In genomic region chr12:47403681-47404080, GRCh38 we compare ENCODE assay signal across 13 cellular contexts.
DNase-seq lines count a peak whose midpoint lies in the region; ATAC-seq lines count a peak whose summit lies in the region.
"Had no signal": no experiment of that assay in that cellular context is flagged by ENCODE, and none has a peak within 500 bp of the region (broad histone marks: within the 10 kb centered on the region; RNA-seq: fewer than 3 reads in every experiment).

No MANE protein-coding gene starts in this region.

- H3K4me3 Mint-ChIP-seq in activated CD4-positive, alpha-beta T cell treated with anti-CD3 and anti-CD28 coated beads for 36 hours: no peak overlapping the region
- no peak overlapping the region for H3K4me3 Mint-ChIP-seq in stimulated activated memory B cell treated with anti-CD40 and anti-IgM and Interleukin-4, amounts not matched to agents 10 μg/mL and 1 μg/mL and 100 μg/mL, for 72 hours
- H3K4me3 Mint-ChIP-seq: CD14-positive monocyte; CD4-positive, alpha-beta memory T cell had no signal

- intact Hi-C loops in activated CD4-positive, alpha-beta T cell treated with anti-CD3 and anti-CD28 coated beads for 36 hours (cut with DNase I, micrococcal nuclease): no loop called here

- CTCF ChIA-PET in activated CD4-positive, alpha-beta T cell treated with anti-CD3 and anti-CD28 coated beads for 36 hours (lab: Charles Lee): interaction anchor here (0.6 to 2.9 kb wide), 10 partner anchors 9 to 1331 kb away, joined by 3 to 10 read pairs (median 4); no protein-coding TSS in a partner anchor

- no peaks in the 10 kb centered on the region for H3K27me3 Mint-ChIP-seq in activated CD4-positive, alpha-beta T cell treated with anti-CD3 and anti-CD28 coated beads for 36 hours
- no peaks in the 10 kb centered on the region for H3K27me3 Mint-ChIP-seq in stimulated activated memory B cell treated with anti-CD40 and anti-IgM and Interleukin-4, amounts not matched to agents 10 μg/mL and 1 μg/mL and 100 μg/mL, for 72 hours
- H3K27me3 Mint-ChIP-seq: CD4-positive, alpha-beta memory T cell had no signal

- H3K4me1 Mint-ChIP-seq in activated CD4-positive, alpha-beta T cell treated with anti-CD3 and anti-CD28 coated beads for 36 hours: peaks cover 74% of the 10 kb centered on the region
- H3K4me1 Mint-ChIP-seq in stimulated activated memory B cell treated with anti-CD40 and anti-IgM and Interleukin-4, amounts not matched to agents 10 μg/mL and 1 μg/mL and 100 μg/mL, for 72 hours: peaks cover 67% of the 10 kb centered on the region

- H3K9me3 Mint-ChIP-seq in activated CD4-positive, alpha-beta T cell treated with anti-CD3 and anti-CD28 coated beads for 36 hours (ENCODE audit: low read depth): peaks cover 34% of the 10 kb centered on the region
- H3K9me3 Mint-ChIP-seq in activated naive CD4-positive, alpha-beta T cell treated with anti-CD3 and anti-CD28 coated beads, Interleukin-2, amount 50 U/mL, for 72 hours: peaks cover 34 to 40% of the 10 kb centered on the region in 2 donors
- peaks cover 16% of the 10 kb centered on the region for H3K9me3 Mint-ChIP-seq in stimulated activated memory B cell treated with anti-CD40 and anti-IgM and Interleukin-4, amounts not matched to agents 10 μg/mL and 1 μg/mL and 100 μg/mL, for 72 hours

- POLR2A ChIA-PET in activated CD4-positive, alpha-beta T cell treated with anti-CD3 and anti-CD28 coated beads for 36 hours (lab: Charles Lee): no interaction called here

- H3K36me3 Mint-ChIP-seq in activated CD4-positive, alpha-beta T cell treated with anti-CD3 and anti-CD28 coated beads for 36 hours (ENCODE audit: low read depth): peaks cover 43% of the 10 kb centered on the region
- H3K36me3 Mint-ChIP-seq in activated naive CD4-positive, alpha-beta T cell treated with anti-CD3 and anti-CD28 coated beads, Interleukin-2, amount 50 U/mL, for 72 hours: peaks cover 52 to 57% of the 10 kb centered on the region in 2 donors
- H3K36me3 Mint-ChIP-seq in stimulated activated memory B cell treated with anti-CD40 and anti-IgM and Interleukin-4, amounts not matched to agents 10 μg/mL and 1 μg/mL and 100 μg/mL, for 72 hours: peaks cover 44% of the 10 kb centered on the region
- H3K36me3 Mint-ChIP-seq: CD14-positive monocyte; CD4-positive, alpha-beta memory T cell had no signal

- DNase-seq in activated CD4-positive, alpha-beta T cell treated with anti-CD3 and anti-CD28 coated beads for 36 hours: no peak
- DNase-seq in activated CD4-positive, alpha-beta T cell treated with anti-CD3 and anti-CD28 coated beads for 48 hours: no peak
- DNase-seq in activated naive CD4-positive, alpha-beta T cell treated with anti-CD3 and anti-CD28 coated beads, Interleukin-2, amount 50 U/mL, for 72 hours (ENCODE audit: low spot score in 2 of 2): no peak
- no peak for DNase-seq in activated naive CD4-positive, alpha-beta T cell (lab: John Stamatoyannopoulos, UW)
- DNase-seq in iPS-NIHi11 (ENCODE audit: low spot score) (no peak), UCSD-AML1 (lab: John Stamatoyannopoulos, UW; ENCODE audit: unreplicated experiment) (no peak)
- DNase-seq: CD4-positive, alpha-beta memory T cell; DMS153; DMS79; GDM1; GM23248 had no signal

- no peak for ATAC-seq in activated CD4-positive, alpha-beta T cell treated with anti-CD3 and anti-CD28 coated beads for 36 hours
- ATAC-seq in activated naive CD4-positive, alpha-beta T cell treated with anti-CD3 and anti-CD28 coated beads, Interleukin-2, amount 50 U/mL, for 72 hours: no peak
- ATAC-seq in stimulated activated memory B cell treated with anti-CD40 and anti-IgM and Interleukin-4, amounts not matched to agents 10 μg/mL and 1 μg/mL and 100 μg/mL, for 72 hours: no peak

- peak overlapping the region; percentile 4 for H3K27ac Mint-ChIP-seq in activated CD4-positive, alpha-beta T cell treated with anti-CD3 and anti-CD28 coated beads for 36 hours
- H3K27ac Mint-ChIP-seq in activated naive CD4-positive, alpha-beta T cell treated with anti-CD3 and anti-CD28 coated beads, Interleukin-2, amount 50 U/mL, for 72 hours: peak overlapping the region; percentile 15 to 100
- peak overlapping the region; percentile 97 for H3K27ac Mint-ChIP-seq in stimulated activated memory B cell treated with anti-CD40 and anti-IgM and Interleukin-4, amounts not matched to agents 10 μg/mL and 1 μg/mL and 100 μg/mL, for 72 hours
- H3K27ac Mint-ChIP-seq: CD14-positive monocyte had no signal

Comparison
In these comparisons a context has a peak if more than half of its experiments do, and no peak if none do; other contexts are left out.
1. H3K27ac Mint-ChIP-seq: peak in every context shown above with its lines; median percentile 97 in stimulated activated memory B cell treated with anti-CD40 and anti-IgM and Interleukin-4, amounts not matched to agents 10 μg/mL and 1 μg/mL and 100 μg/mL, for 72 hours; 58 in activated naive CD4-positive, alpha-beta T cell treated with anti-CD3 and anti-CD28 coated beads, Interleukin-2, amount 50 U/mL, for 72 hours; 4 in activated CD4-positive, alpha-beta T cell treated with anti-CD3 and anti-CD28 coated beads for 36 hours.